Comparison of ENCODE assay signal across 16 cellular contexts in the genomic region with DNA sequence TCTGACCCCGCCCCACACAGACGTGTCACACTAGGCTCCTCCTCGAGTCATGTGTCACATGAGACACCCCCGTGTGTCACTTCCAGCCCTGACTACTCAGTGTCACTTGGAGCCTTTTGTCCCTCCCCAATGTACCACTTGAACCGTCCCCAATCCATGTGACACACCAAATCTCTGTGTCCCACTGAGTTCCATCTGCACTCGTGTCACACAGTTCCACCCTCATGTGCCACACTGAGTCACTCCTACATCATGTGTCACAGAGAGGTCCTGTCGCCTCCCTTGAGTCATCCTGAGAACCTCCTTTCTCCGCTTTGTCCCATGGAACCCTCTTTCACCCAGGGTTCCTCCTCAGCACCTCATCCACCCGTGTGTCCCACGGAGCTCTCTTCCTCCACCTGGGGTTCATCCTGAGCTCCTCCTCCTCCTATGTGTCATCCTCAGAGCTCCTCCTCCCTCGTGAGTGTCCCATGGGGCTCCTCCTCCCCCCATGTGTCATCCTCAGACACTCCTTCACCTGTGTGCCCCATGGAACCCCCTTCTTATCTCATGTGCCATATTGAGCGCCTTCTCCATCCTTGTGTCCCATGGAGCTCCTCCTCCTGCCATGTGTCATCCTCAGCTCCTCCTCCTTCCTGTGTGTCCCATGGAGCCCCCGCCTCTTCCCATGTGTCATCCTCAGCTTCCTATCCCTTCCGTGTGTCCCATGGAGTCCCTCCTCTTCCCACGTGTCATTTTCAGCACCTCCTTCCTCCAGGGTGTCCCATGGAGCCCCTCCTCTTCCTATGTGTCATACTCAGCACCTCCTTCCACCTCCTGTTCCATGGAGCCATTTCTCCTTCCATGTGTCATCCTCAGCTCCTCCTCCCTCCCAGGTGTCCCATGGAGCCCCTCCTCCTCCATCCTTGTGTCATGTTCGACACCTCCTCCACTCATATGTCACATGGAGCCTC. TPM values are rescaled to one million over a fixed set of nuclear protein-coding genes. Genes with fewer than 3 reads are reported as not detected.
DNase-seq lines count a peak whose midpoint lies in the region; ATAC-seq and TF ChIP-seq lines count a peak whose summit lies in the region.
"Had no signal": no experiment of that assay in that cellular context is flagged by ENCODE, and none has a peak within 500 bp of the region (broad histone marks: within the 10 kb centered on the region; RNA-seq: fewer than 3 reads in every experiment).

No MANE protein-coding gene starts in this region.

- no peaks in the 10 kb centered on the region for H3K9me3 ChIP-seq in hepatocyte (ENCODE audit: low read depth)
- H3K9me3 ChIP-seq: SJCRH30 had no signal

- H2AFZ ChIP-seq in hepatocyte: no peak overlapping the region
- H2AFZ ChIP-seq: neural progenitor cell had no signal

- no peaks in the 10 kb centered on the region for H3K27me3 Mint-ChIP-seq in activated T-cell treated with anti-CD3 and anti-CD28 coated beads, Interleukin-2, amount 50 U/mL, for 4 hours (ENCODE audit: low read depth)
- H3K27me3 Mint-ChIP-seq: dendritic cell treated with granulocyte-macrophage colony-stimulating factor and Interleukin-4, amounts not matched to agents 40 ng/mL and 50 ng/mL, for 4 days had no signal

- no peak overlapping the region for H3K4me3 Mint-ChIP-seq in activated T-cell treated with anti-CD3 and anti-CD28 coated beads, Interleukin-2, amount 50 U/mL, for 4 hours
- H3K4me3 Mint-ChIP-seq: dendritic cell treated with granulocyte-macrophage colony-stimulating factor and Interleukin-4, amounts not matched to agents 40 ng/mL and 50 ng/mL, for 4 days; H9; neural progenitor cell had no signal

- H3K79me2 ChIP-seq in hepatocyte: no peaks in the 10 kb centered on the region

- ATAC-seq in activated T-cell treated with anti-CD3 and anti-CD28 coated beads, Interleukin-2, amount 50 U/mL, for 4 hours: peak; percentile 41 to 48
- ATAC-seq in esophagus mucosa: peak; percentile 39
- peak; percentile 48 for ATAC-seq in stimulated activated naive CD8-positive, alpha-beta T cell treated with anti-CD3 and anti-CD28 coated beads, Interleukin-15, Interleukin-2, amounts not matched to agents 100 U/mL and 50 U/mL, for 24 hours
- no peak for ATAC-seq in HG02870 (IDR thresholded peaks at IDR 0.05; ENCODE audit: unreplicated experiment)

- no peaks in the 10 kb centered on the region for H3K27me3 ChIP-seq in hepatocyte
- H3K27me3 ChIP-seq: neural progenitor cell, SJCRH30 had no signal

- H3K36me3 ChIP-seq in hepatocyte (replicated peaks; ENCODE audit: insufficient read depth, low read depth): no peaks in the 10 kb centered on the region
- H3K36me3 ChIP-seq: neural progenitor cell had no signal

- no peak overlapping the region for H3K27ac ChIP-seq in hepatocyte
- H3K27ac ChIP-seq: neural progenitor cell, SJCRH30 had no signal

- H3K36me3 Mint-ChIP-seq in activated T-cell treated with anti-CD3 and anti-CD28 coated beads, Interleukin-2, amount 50 U/mL, for 4 hours (ENCODE audit: insufficient read depth): no peaks in the 10 kb centered on the region
- H3K36me3 Mint-ChIP-seq: neural progenitor cell had no signal

- no peaks in the 10 kb centered on the region for H4K20me1 ChIP-seq in hepatocyte (ENCODE audit: insufficient read depth, poor library complexity, severe bottlenecking)

- H3K4me1 ChIP-seq in hepatocyte (ENCODE audit: insufficient read depth): no peaks in the 10 kb centered on the region
- H3K4me1 ChIP-seq: neural progenitor cell, SJCRH30 had no signal

- 90% methylated on average over 16 of the region's 16 CpGs for WGBS in hepatocyte (ENCODE audit: low lambda C conversion rate, missing lambda C conversion rate)

- peaks cover 3% of the 10 kb centered on the region for H3K4me1 Mint-ChIP-seq in activated T-cell treated with anti-CD3 and anti-CD28 coated beads, Interleukin-2, amount 50 U/mL, for 4 hours (ENCODE audit: low read depth)
- H3K4me1 Mint-ChIP-seq: H9 had no signal

- no peak overlapping the region for H3K4me2 ChIP-seq in hepatocyte
- H3K4me2 ChIP-seq: neural progenitor cell had no signal

- TF ChIP-seq CTCF in hepatocyte (IDR thresholded peaks at IDR 0.05; ENCODE audit: poor library complexity): no peak

- no peaks in the 10 kb centered on the region for H3K9me2 ChIP-seq in hepatocyte (replicated peaks; ENCODE audit: insufficient read depth)

- no peaks in the 10 kb centered on the region for H3K9me3 Mint-ChIP-seq in activated T-cell treated with anti-CD3 and anti-CD28 coated beads, Interleukin-2, amount 50 U/mL, for 4 hours
- H3K9me3 Mint-ChIP-seq: dendritic cell treated with granulocyte-macrophage colony-stimulating factor and Interleukin-4, amounts not matched to agents 40 ng/mL and 50 ng/mL, for 4 days had no signal

- no peak for DNase-seq in activated T-cell treated with anti-CD3 and anti-CD28 coated beads, Interleukin-2, amount 50 U/mL, for 4 hours
- no peak for DNase-seq in activated T-cell treated with anti-CD3 and anti-CD28 coated beads for 4 hours
- DNase-seq in NCI-H226: peak; percentile 45
- DNase-seq in stimulated activated naive CD8-positive, alpha-beta T cell treated with anti-CD3 and anti-CD28 coated beads, Interleukin-15, Interleukin-2, amounts not matched to agents 100 U/mL and 50 U/mL, for 24 hours: no peak
- no peak for DNase-seq in hepatocyte (ENCODE audit: low spot score)
- DNase-seq in NCI-H1092 (lab: John Stamatoyannopoulos, UW): no peak
- DNase-seq: H9; NCI-H1930; SJCRH30; stimulated activated CD4-positive, alpha-beta T cell treated with anti-CD3 and anti-CD28 coated beads, Interleukin-4, amount 100 ng/mL, for 4 hours had no signal

- H3K4me3 ChIP-seq in hepatocyte: no peak overlapping the region
- H3K4me3 ChIP-seq: neural progenitor cell, SJCRH30 had no signal

RNA-seq across cellular contexts. Expression of a gene that starts 32.0 kb away (rescaled TPM):
- not detected for total RNA-seq in activated T-cell treated with anti-CD3 and anti-CD28 coated beads, Interleukin-2, amount 50 U/mL, for 4 hours
- not detected for total RNA-seq in esophagus mucosa
- total RNA-seq in hepatocyte: 1.5 and 2.6 TPM in 2 replicates
- polyA plus RNA-seq in hepatocyte: 1.4 TPM in 2 replicates
- total RNA-seq: H9, ureter had no signal
- polyA plus RNA-seq: BJ had no signal

RNA-seq across cellular contexts. Expression of a gene that starts 45.6 kb away (rescaled TPM):
- total RNA-seq in activated T-cell treated with anti-CD3 and anti-CD28 coated beads, Interleukin-2, amount 50 U/mL, for 4 hours: 1 to 10 TPM in 2 of 3 donors, under 1 TPM in 1; 0.91 to 1.3 (median 1.1) TPM
- total RNA-seq in esophagus mucosa (7.4 TPM), hepatocyte (not detected in 2 replicates)
- polyA plus RNA-seq in hepatocyte: 0.16 TPM in 1 of 2 replicates, not detected in the other
